Comparison of ENCODE assay signal across 25 cellular contexts in genomic region chr1:36863061-36863460, GRCh38.
"Had no signal": no experiment of that assay in that cellular context is flagged by ENCODE, and none has a peak within 500 bp of the region (broad histone marks: within the 10 kb centered on the region; RNA-seq: fewer than 3 reads in every experiment).

No MANE protein-coding gene starts in this region.

- H3K4me1 ChIP-seq: stomach, suprapubic skin, testis, thyroid gland, tibial artery, transverse colon, upper lobe of left lung, upper lobe of right lung, uterus, vagina had no signal

- H3K9me3 ChIP-seq: stomach, suprapubic skin, testis, thoracic aorta, thyroid gland, tibial artery, tibial nerve, transverse colon, upper lobe of left lung, upper lobe of right lung, uterus, vagina had no signal

- H3K4me3 ChIP-seq: stomach, suprapubic skin, testis, thoracic aorta, thyroid gland, tibial artery, tibial nerve, transverse colon, upper lobe of left lung, upper lobe of right lung, uterus, vagina had no signal

- ATAC-seq: stimulated activated effector memory CD8-positive, alpha-beta T cell treated with anti-CD3 and anti-CD28 coated beads, Interleukin-12 subunit alpha, Interleukin-12 subunit beta, amount 100 ng/mL, for 72 hours; stimulated activated memory B cell treated with anti-CD40 and anti-IgM and Interleukin-4, amounts not matched to agents 10 μg/mL and 1 μg/mL and 100 μg/mL, for 72 hours; stimulated activated naive B cell treated with anti-CD40 and anti-IgM and Interleukin-4, amounts not matched to agents 10 μg/mL and 1 μg/mL and 100 μg/mL, for 72 hours; stimulated activated naive CD8-positive, alpha-beta T cell treated with anti-CD3 and anti-CD28 coated beads, Interleukin-15, amount 100 ng/mL, for 72 hours; upper lobe of right lung had no signal

- DNase-seq: stimulated activated CD4-positive, alpha-beta T cell treated with anti-CD3 and anti-CD28 coated beads, Interleukin-2, amount 100 ng/mL, for 48 hours; stimulated activated CD4-positive, alpha-beta T cell treated with anti-CD3 and anti-CD28 coated beads, Interleukin-4, amount 100 ng/mL, for 1 hour; stimulated activated CD4-positive, alpha-beta T cell treated with anti-CD3 and anti-CD28 coated beads, Interleukin-4, amount 100 ng/mL, for 24 hours; stimulated activated CD4-positive, alpha-beta T cell treated with anti-CD3 and anti-CD28 coated beads, Interleukin-4, amount 100 ng/mL, for 4 hours; stimulated activated CD8-positive, alpha-beta memory T cell treated with anti-CD3 and anti-CD28 coated beads, Interleukin-4, amount 100 ng/mL, for 48 hours; stimulated activated naive B cell treated with anti-CD40 and anti-IgM and Interleukin-4, amounts not matched to agents 10 μg/mL and 1 μg/mL and 100 μg/mL, for 72 hours; stimulated activated naive CD4-positive, alpha-beta T cell; stimulated activated naive CD4-positive, alpha-beta T cell treated with Interleukin-2 at 50 U/mL for 16 hours; stimulated activated naive CD8-positive, alpha-beta T cell treated with anti-CD3 and anti-CD28 coated beads, Interleukin-15, amount 100 ng/mL, for 72 hours; stomach; substantia nigra; testis; thyroid gland; tibial artery; transverse colon; trophoblast cell; upper lobe of left lung; upper lobe of right lung; uterus had no signal

- H3K27ac ChIP-seq: stomach, suprapubic skin, testis, thoracic aorta, thyroid gland, tibial artery, transverse colon, upper lobe of left lung, upper lobe of right lung, uterus, vagina had no signal

- H3K36me3 ChIP-seq: stomach, suprapubic skin, thoracic aorta, thyroid gland, tibial artery, transverse colon, upper lobe of left lung, upper lobe of right lung, uterus, vagina had no signal

- H3K27me3 ChIP-seq: testis, thyroid gland, tibial nerve, transverse colon, upper lobe of left lung, upper lobe of right lung, uterus, vagina had no signal
